Comparison of ENCODE assay signal across 34 cellular contexts in the genomic region with DNA sequence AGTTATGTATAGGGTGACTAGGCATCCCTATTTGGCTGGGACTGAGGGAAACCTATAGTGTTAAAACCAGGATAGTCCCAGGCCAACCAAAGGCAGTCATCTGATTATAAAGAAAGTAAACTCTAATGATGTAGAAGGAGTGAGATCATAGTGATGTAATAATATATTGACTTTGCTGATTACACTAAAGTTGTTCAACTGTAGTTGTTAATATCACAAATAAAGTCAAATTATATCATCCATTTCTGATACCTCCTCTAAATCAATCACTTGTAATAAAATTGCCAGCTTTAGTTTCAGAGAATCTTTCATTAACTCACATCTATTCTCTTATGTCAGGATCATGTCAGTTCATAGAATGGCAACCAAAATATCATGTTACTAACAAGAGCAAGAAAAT.
"Had no signal": no experiment of that assay in that cellular context is flagged by ENCODE, and none has a peak within 500 bp of the region (broad histone marks: within the 10 kb centered on the region; RNA-seq: fewer than 3 reads in every experiment).

No MANE protein-coding gene starts in this region.

- H3K4me1 ChIP-seq: adrenal gland, ascending aorta, body of pancreas, breast epithelium had no signal

- H3K4me3 ChIP-seq: adrenal gland, ascending aorta, body of pancreas, breast epithelium, cardiac muscle cell had no signal

- FAIRE-seq: astrocyte, bronchial epithelial cell had no signal

- H3K27me3 ChIP-seq: ascending aorta, body of pancreas, brain microvascular endothelial cell, cardiac muscle cell had no signal

- H3K36me3 ChIP-seq: adrenal gland, ascending aorta, brain microvascular endothelial cell, breast epithelium, cardiac muscle cell had no signal

- H3K27ac ChIP-seq: adrenal gland, ascending aorta, body of pancreas, brain microvascular endothelial cell, breast epithelium, cardiac muscle cell had no signal

- ATAC-seq: activated naive CD4-positive, alpha-beta T cell treated with anti-CD3 and anti-CD28 coated beads, Interleukin-2, amount 50 U/mL, for 72 hours; activated naive CD8-positive, alpha-beta T cell treated with anti-CD3 and anti-CD28 coated beads, Interleukin-2, amount 50 U/mL, for 24 hours; activated T-cell treated with anti-CD3 and anti-CD28 coated beads, Interleukin-2, amount 50 U/mL, for 4 hours; activated T-cell treated with anti-CD3 and anti-CD28 coated beads, Interleukin-2, amount 50 U/mL, for 72 hours; activated T-helper 17 cell treated with anti-CD3 and anti-CD28 coated beads, Interleukin-2, amount 50 U/mL, for 72 hours; body of pancreas had no signal

- DNase-seq: activated effector memory CD4-positive, alpha-beta T cell treated with anti-CD3 and anti-CD28 coated beads, Interleukin-2, amount 50 U/mL, for 16 hours; activated effector memory CD4-positive, alpha-beta T cell treated with Interleukin-2 at 50 U/mL for 16 hours; activated gamma-delta T cell; activated gamma-delta T cell treated with Interleukin-2 at 50 U/mL for 16 hours; activated naive CD4-positive, alpha-beta T cell; activated naive CD4-positive, alpha-beta T cell treated with anti-CD3 and anti-CD28 coated beads for 36 hours; activated naive CD4-positive, alpha-beta T cell treated with anti-CD3 and anti-CD28 coated beads, Interleukin-2, amount 10 ng/mL, durations not matched to agents 7 days and 5 days; activated naive CD4-positive, alpha-beta T cell treated with anti-CD3 and anti-CD28 coated beads, Interleukin-2, amount 50 U/mL, for 16 hours; activated naive CD4-positive, alpha-beta T cell treated with Interleukin-2 at 50 U/mL for 16 hours; activated naive CD8-positive, alpha-beta T cell treated with anti-CD3 and anti-CD28 coated beads for 36 hours; activated naive CD8-positive, alpha-beta T cell treated with anti-CD3 and anti-CD28 coated beads, Interleukin-2, amount 10 ng/mL, durations not matched to agents 7 days and 5 days; activated naive CD8-positive, alpha-beta T cell treated with anti-CD3 and anti-CD28 coated beads, Interleukin-2, amount 50 U/mL, for 24 hours; activated T-cell treated with anti-CD3 and anti-CD28 coated beads, Interleukin-2, amount 50 U/mL, for 1 hour; activated T-cell treated with anti-CD3 and anti-CD28 coated beads, Interleukin-2, amount 50 U/mL, for 24 hours; activated T-cell treated with anti-CD3 and anti-CD28 coated beads, Interleukin-2, amount 50 U/mL, for 4 hours; activated T-cell treated with anti-CD3 and anti-CD28 coated beads, Interleukin-2, amount 50 U/mL, for 48 hours; activated T-cell treated with anti-CD3 and anti-CD28 coated beads, Interleukin-2, amount 50 U/mL, for 72 hours; adrenal gland; amniotic stem cell; amygdala; anterior cingulate cortex; aorta; body of pancreas; brain microvascular endothelial cell; caudate nucleus; central memory CD4-positive, alpha-beta T cell; cerebellar nuclear complex had no signal

- H3K9me3 ChIP-seq: adrenal gland, ascending aorta, breast epithelium had no signal
